ENCODE assay signal across 11 cellular contexts in the genomic region with DNA sequence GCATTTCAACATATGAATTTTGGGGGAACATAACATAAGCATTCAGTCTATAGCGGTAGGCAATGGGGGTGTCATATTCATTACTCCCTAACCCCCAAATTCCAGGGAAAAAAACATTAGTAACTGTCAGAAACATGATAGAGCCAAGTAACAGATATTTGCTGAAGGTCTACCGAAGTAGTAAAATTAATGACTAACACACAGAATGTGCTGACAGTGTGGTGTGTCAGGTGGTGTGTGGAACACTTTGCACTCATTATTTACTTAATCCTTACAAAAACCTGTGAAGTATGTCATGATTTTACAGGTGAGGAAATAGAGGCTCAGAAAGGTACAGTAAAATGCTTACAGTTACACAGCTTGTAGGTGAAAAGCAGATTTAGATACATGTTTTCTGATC.
"Had no signal": no experiment of that assay in that cellular context is flagged by ENCODE, and none has a peak within 500 bp of the region (broad histone marks: within the 10 kb centered on the region; RNA-seq: fewer than 3 reads in every experiment).

No MANE protein-coding gene starts in this region.

- ATAC-seq: activated CD8-positive, alpha-beta T cell treated with anti-CD3 and anti-CD28 coated beads for 36 hours; natural killer cell treated with Interleukin-12 subunit alpha and Interleukin-12 subunit beta and Interleukin-15 and Interleukin-18, amount 100 ng/mL, for 72 hours; stimulated activated naive B cell treated with anti-CD40 and anti-IgM and Interleukin-4, amounts not matched to agents 10 μg/mL and 1 μg/mL and 100 μg/mL, for 72 hours had no signal

- DNase-seq: activated CD4-positive, alpha-beta T cell treated with anti-CD3 and anti-CD28 coated beads for 48 hours; activated CD4-positive, CD25-positive, alpha-beta regulatory T cell; activated CD8-positive, alpha-beta T cell treated with anti-CD3 and anti-CD28 coated beads for 36 hours; activated naive CD4-positive, alpha-beta T cell treated with anti-CD3 and anti-CD28 coated beads for 36 hours; activated T-cell treated with anti-CD3 and anti-CD28 coated beads, Interleukin-2, amount 50 U/mL, for 1 hour; effector CD8-positive, alpha-beta T cell; kidney glomerular epithelial cell; retina; stimulated activated naive B cell treated with anti-CD40 and anti-IgM and Interleukin-4, amounts not matched to agents 10 μg/mL and 1 μg/mL and 100 μg/mL, for 72 hours; T1000 had no signal
